Comparison of ENCODE assay signal across 23 cellular contexts in genomic region chr1:25553749-25554425, GRCh38. TPM values are rescaled to one million over a fixed set of nuclear protein-coding genes. Genes with fewer than 3 reads are reported as not detected.
DNase-seq lines count a peak whose midpoint lies in the region; ATAC-seq and TF ChIP-seq lines count a peak whose summit lies in the region.
"Had no signal": no experiment of that assay in that cellular context is flagged by ENCODE, and none has a peak within 500 bp of the region (broad histone marks: within the 10 kb centered on the region; RNA-seq: fewer than 3 reads in every experiment).

No MANE protein-coding gene starts in this region.

- H3K4me3 Mint-ChIP-seq in naive thymus-derived CD8-positive, alpha-beta T cell: peak overlapping the region in 7 of 10 donors; percentile 54 to 99 (median 64)
- H3K4me3 Mint-ChIP-seq: activated naive CD8-positive, alpha-beta T cell treated with anti-CD3 and anti-CD28 coated beads for 36 hours; dendritic cell treated with granulocyte-macrophage colony-stimulating factor and Interleukin-4, amounts not matched to agents 40 ng/mL and 50 ng/mL, for 4 days; T-helper 1 cell treated with Interleukin-12 subunit alpha and Interleukin-12 subunit beta and Interleukin-4 antibody, amounts not matched to agents 30 μg/mL and 1 μg/mL, for 36 hours had no signal

- DNase-seq in right cardiac atrium (peak in 2 of 3 donors; percentile 54 to 72), right atrium auricular region (ENCODE audit: low spot score) (no peak), adrenal gland (peak in 6 of 7 donors; percentile 56 to 79 (median 72)), NCI-H82 (lab: John Stamatoyannopoulos, UW) (no peak)
- DNase-seq in naive thymus-derived CD8-positive, alpha-beta T cell: peak in 1 of 10 donors; percentile 59
- no peak for DNase-seq in stimulated activated CD8-positive, alpha-beta memory T cell treated with anti-CD3 and anti-CD28 coated beads, Interleukin-4, amount 100 ng/mL, for 48 hours
- DNase-seq: activated CD8-positive, alpha-beta memory T cell treated with anti-CD3 and anti-CD28 coated beads, Interleukin-2, amount 50 U/mL, for 48 hours; activated naive CD8-positive, alpha-beta T cell treated with anti-CD3 and anti-CD28 coated beads for 36 hours; caudate nucleus; hippocampal formation; left lung; NCI-H1417; NCI-H446; NCI-H774; nucleus accumbens; stomach; transverse colon had no signal

- H3K4me1 ChIP-seq in right cardiac atrium (ENCODE audit: control insufficient read depth, insufficient read depth, low read length): peaks cover 23% of the 10 kb centered on the region
- H3K4me1 ChIP-seq in right atrium auricular region: peaks cover 0 to 70% of the 10 kb centered on the region in 2 donors
- H3K4me1 ChIP-seq in adrenal gland (replicated peaks in 1 of 2): peaks cover 22 to 47% of the 10 kb centered on the region in 2 donors

- peaks cover 0 to 27% (median 12%) of the 10 kb centered on the region in 3 donors for H3K36me3 Mint-ChIP-seq in naive thymus-derived CD8-positive, alpha-beta T cell

- H3K27ac Mint-ChIP-seq in naive thymus-derived CD8-positive, alpha-beta T cell: peak overlapping the region; percentile 89 to 100 (median 95)
- H3K27ac Mint-ChIP-seq: dendritic cell treated with granulocyte-macrophage colony-stimulating factor and Interleukin-4, amounts not matched to agents 40 ng/mL and 50 ng/mL, for 4 days; T-helper 1 cell treated with Interleukin-12 subunit alpha and Interleukin-12 subunit beta and Interleukin-4 antibody, amounts not matched to agents 30 μg/mL and 1 μg/mL, for 36 hours had no signal

- H3K4me1 Mint-ChIP-seq in naive thymus-derived CD8-positive, alpha-beta T cell: peaks cover 57 to 100% (median 99%) of the 10 kb centered on the region in 4 donors

- no peaks in the 10 kb centered on the region for H3K27me3 Mint-ChIP-seq in naive thymus-derived CD8-positive, alpha-beta T cell
- H3K27me3 Mint-ChIP-seq: activated naive CD8-positive, alpha-beta T cell treated with anti-CD3 and anti-CD28 coated beads for 36 hours; dendritic cell treated with granulocyte-macrophage colony-stimulating factor and Interleukin-4, amounts not matched to agents 40 ng/mL and 50 ng/mL, for 4 days had no signal

- TF ChIP-seq POLR2A in adrenal gland (IDR thresholded peaks at IDR 0.05): no peak

- no peaks in the 10 kb centered on the region for H3K27me3 ChIP-seq in right cardiac atrium (ENCODE audit: control insufficient read depth, insufficient read depth)
- H3K27me3 ChIP-seq in right atrium auricular region: no peaks in the 10 kb centered on the region
- H3K27me3 ChIP-seq in adrenal gland: no peaks in the 10 kb centered on the region
- H3K27me3 ChIP-seq: left lung, stomach, transverse colon had no signal

- H3K27ac ChIP-seq in right cardiac atrium (ENCODE audit: low read length) (no peak overlapping the region), right atrium auricular region (no peak overlapping the region), adrenal gland (peak overlapping the region in 1 of 5 donors; percentile 44)
- H3K27ac ChIP-seq: KMS-11, left lung, transverse colon, VCaP had no signal

- no peaks in the 10 kb centered on the region for H3K36me3 ChIP-seq in right atrium auricular region
- no peaks in the 10 kb centered on the region for H3K36me3 ChIP-seq in adrenal gland (replicated peaks in 1 of 2)

- ATAC-seq in right cardiac atrium (peak; percentile 4 to 15), HG03520 (IDR thresholded peaks at IDR 0.05; ENCODE audit: unreplicated experiment) (no peak)
- ATAC-seq in naive thymus-derived CD8-positive, alpha-beta T cell: no peak
- ATAC-seq: HCT116, left lung had no signal

- intact Hi-C loops in right cardiac atrium (cut with DNase I): no loop called here
- intact Hi-C loops in adrenal gland (cut with DNase I): no loop called here

- H3K9me3 ChIP-seq in right cardiac atrium (ENCODE audit: control insufficient read depth, low read length) (no peaks in the 10 kb centered on the region), right atrium auricular region (no peaks in the 10 kb centered on the region), adrenal gland (replicated peaks in 1 of 3) (no peaks in the 10 kb centered on the region)
- H3K9me3 ChIP-seq: left lung, stomach, transverse colon had no signal

- WGBS in right cardiac atrium: 88% methylated on average over 11 of the region's 11 CpGs
- WGBS in adrenal gland, 4 donors: 76 to 85% (median 84%) methylated on average over 6 to 11 of the region's 11 CpGs

- POLR2A ChIA-PET in naive thymus-derived CD8-positive, alpha-beta T cell (lab: Charles Lee): interaction anchor here (0.6 to 28.6 kb wide), 3 partner anchors 8 to 919 kb away, joined by 3 to 1000 read pairs (median 1000); partner anchors contain the start of gene LDLRAP1

- TF ChIP-seq CTCF in right atrium auricular region (IDR thresholded peaks at IDR 0.05) (no peak), adrenal gland (IDR thresholded peaks at IDR 0.05) (no peak)

- no peaks in the 10 kb centered on the region for H3K9me3 Mint-ChIP-seq in naive thymus-derived CD8-positive, alpha-beta T cell
- H3K9me3 Mint-ChIP-seq: dendritic cell treated with granulocyte-macrophage colony-stimulating factor and Interleukin-4, amounts not matched to agents 40 ng/mL and 50 ng/mL, for 4 days; T-helper 1 cell treated with Interleukin-12 subunit alpha and Interleukin-12 subunit beta and Interleukin-4 antibody, amounts not matched to agents 30 μg/mL and 1 μg/mL, for 36 hours had no signal

- H3K4me3 ChIP-seq in right cardiac atrium (ENCODE audit: low read length): no peak overlapping the region
- no peak overlapping the region for H3K4me3 ChIP-seq in right atrium auricular region
- H3K4me3 ChIP-seq in adrenal gland: no peak overlapping the region
- H3K4me3 ChIP-seq: left lung, stomach, transverse colon had no signal

RNA-seq across cellular contexts. Expression of gene LDLRAP1, which starts 10.5 kb away (rescaled TPM):
- total RNA-seq in right cardiac atrium: 10 to 100 TPM in 1 of 4 donors, 1 to 10 TPM in 3; 7.6 to 10.2 (median 9.2) TPM
- 6.0 TPM for polyA plus RNA-seq in right cardiac atrium
- 10 to 100 TPM in 1 of 2 donors, 1 to 10 TPM in 1; 8.9 to 10.1 TPM for total RNA-seq in right atrium auricular region
- total RNA-seq in adrenal gland: 10 to 100 TPM; 26.3 to 39.1 (median 29.0) TPM
- 10 to 100 TPM; 19.0 to 25.6 (median 21.4) TPM for polyA plus RNA-seq in adrenal gland
- total RNA-seq in naive thymus-derived CD8-positive, alpha-beta T cell: 100 to 1,000 TPM; 361 to 364 TPM
- polyA plus RNA-seq in naive thymus-derived CD8-positive, alpha-beta T cell: 100 to 1,000 TPM; 387 to 877 (median 421) TPM

Comparison
In these comparisons a context has a peak if more than half of its experiments do, and no peak if none do; other contexts are left out.
1. DNase-seq: peak in right cardiac atrium (2 of 3) and adrenal gland (6 of 7); none in right atrium auricular region (single experiment), NCI-H82 (single experiment) and stimulated activated CD8-positive, alpha-beta memory T cell treated with anti-CD3 and anti-CD28 coated beads, Interleukin-4, amount 100 ng/mL, for 48 hours (single experiment).
2. ATAC-seq: peak in right cardiac atrium (2 of 2); none in naive thymus-derived CD8-positive, alpha-beta T cell (0 of 2) and HG03520 (single experiment).
3. RNA of gene LDLRAP1, which starts 10.5 kb away (total RNA-seq): 361 to 364 TPM in naive thymus-derived CD8-positive, alpha-beta T cell; 26.3 to 39.1 TPM in adrenal gland, 8.9 to 10.1 TPM in right atrium auricular region and 7.6 to 10.2 TPM in right cardiac atrium; every median in the first group is over 4 times any median in the second.